In the genomic region with DNA sequence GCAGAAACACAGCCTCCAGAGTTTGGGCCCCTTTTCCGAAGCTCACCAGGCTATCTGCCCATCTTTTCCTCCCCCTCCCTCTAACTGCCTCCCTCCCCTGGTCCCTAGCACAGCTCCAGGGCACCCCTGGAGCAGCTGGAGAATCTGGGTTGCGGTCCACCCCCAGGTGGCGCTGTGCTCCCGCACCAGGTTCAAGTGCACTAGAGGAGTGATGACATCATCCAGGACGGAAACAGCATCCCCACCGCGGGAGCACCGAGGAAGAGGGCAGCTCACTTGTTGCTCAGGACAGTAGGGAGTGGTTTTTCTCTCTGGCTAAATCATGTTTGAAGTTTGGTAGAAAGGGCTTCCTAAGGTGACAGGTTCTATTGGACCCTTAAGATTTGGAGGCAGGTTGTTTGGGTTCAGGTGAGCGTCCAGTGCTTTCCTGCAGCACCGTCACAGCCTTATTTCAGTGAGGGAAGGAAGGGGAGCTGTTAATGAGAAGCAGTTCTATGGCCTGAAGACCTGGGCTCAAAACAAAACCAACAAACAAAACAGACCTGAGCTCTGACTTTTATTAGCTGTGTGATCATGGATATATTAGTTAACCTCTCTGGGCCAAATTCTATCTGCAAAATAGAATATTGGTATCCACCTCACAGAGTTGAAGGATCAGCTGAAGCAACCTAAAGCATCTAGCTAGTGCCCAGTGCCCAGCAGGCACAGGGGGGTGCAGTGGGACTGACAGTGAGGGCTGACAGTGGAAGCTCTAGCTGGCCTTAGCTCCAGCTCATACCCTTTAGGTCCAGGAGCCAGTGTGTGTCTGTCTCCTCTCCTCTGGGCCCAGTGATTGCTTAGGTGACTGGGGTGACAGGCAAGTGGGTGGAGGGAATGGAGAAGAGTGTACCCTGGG, we compare ENCODE assay signal across 8 cellular contexts. TPM values are rescaled to one million over a fixed set of nuclear protein-coding genes. Genes with fewer than 3 reads are reported as not detected.
DNase-seq lines count a peak whose midpoint lies in the region; ATAC-seq and TF ChIP-seq lines count a peak whose summit lies in the region.

No MANE protein-coding gene starts in this region.

- DNase-seq in ELF-1 (ENCODE audit: low read depth, low spot score) (peak; percentile 92), HEK293T (ENCODE audit: extremely low spot score) (peak; percentile 96), NCI-H1417 treated with DMSO at 0.1 percent for 48 hours (lab: John Stamatoyannopoulos, UW) (peak; percentile 39), SW480 (ENCODE audit: low spot score) (peak; percentile 86), cardiac septum (ENCODE audit: low spot score) (peak; percentile 94), progenitor cell of endocrine pancreas (ENCODE audit: low spot score, unreplicated experiment) (peak; percentile 89), upper lobe of right lung (peak; percentile 92)
- peak; percentile 85 for DNase-seq in activated naive CD8-positive, alpha-beta T cell treated with anti-CD3 and anti-CD28 coated beads for 36 hours

- peak overlapping the region; percentile 43 for H3K4me3 Mint-ChIP-seq in activated naive CD8-positive, alpha-beta T cell treated with anti-CD3 and anti-CD28 coated beads for 36 hours
- peak overlapping the region; percentile 31 for H3K4me3 Mint-ChIP-seq in progenitor cell of endocrine pancreas (ENCODE audit: low read depth)

- H3K27ac ChIP-seq in upper lobe of right lung: peak overlapping the region; percentile 30

- CTCF ChIA-PET in HEK293T (lab: Yijun Ruan, JAX): interaction anchor here (0.6 to 4.8 kb wide), 23 partner anchors 8 to 365 kb away, joined by 3 to 76 read pairs (median 5); partner anchors contain the start of gene LMOD1

- intact Hi-C loops in cardiac septum (cut with DNase I) (loop anchor here (1.0 to 10.0 kb wide), 3 partner anchors 71 to 239 kb away; partner anchors contain the start of gene IPO9), upper lobe of right lung (cut with DNase I) (loop anchor here (5.0 kb wide), 1 partner anchor 76 kb away; no protein-coding TSS in a partner anchor)

- no peaks in the 10 kb centered on the region for H3K27me3 ChIP-seq in upper lobe of right lung

- H3K9me3 ChIP-seq in upper lobe of right lung: no peaks in the 10 kb centered on the region

- H3K36me3 Mint-ChIP-seq in activated naive CD8-positive, alpha-beta T cell treated with anti-CD3 and anti-CD28 coated beads for 36 hours: no peaks in the 10 kb centered on the region
- H3K36me3 Mint-ChIP-seq in progenitor cell of endocrine pancreas (ENCODE audit: insufficient read depth): no peaks in the 10 kb centered on the region

- H3K27ac Mint-ChIP-seq in activated naive CD8-positive, alpha-beta T cell treated with anti-CD3 and anti-CD28 coated beads for 36 hours: no peak overlapping the region
- H3K27ac Mint-ChIP-seq in progenitor cell of endocrine pancreas: no peak overlapping the region

- TF ChIP-seq CTCF in progenitor cell of endocrine pancreas (IDR thresholded peaks at IDR 0.05; ENCODE audit: unreplicated experiment) (peak; percentile 97), upper lobe of right lung (IDR thresholded peaks at IDR 0.05) (peak; percentile 91)

- H3K27me3 Mint-ChIP-seq in activated naive CD8-positive, alpha-beta T cell treated with anti-CD3 and anti-CD28 coated beads for 36 hours: peaks cover 18% of the 10 kb centered on the region
- H3K27me3 Mint-ChIP-seq in progenitor cell of endocrine pancreas: peaks cover 20% of the 10 kb centered on the region

- ATAC-seq in upper lobe of right lung: peak; percentile 93

- H3K4me3 ChIP-seq in upper lobe of right lung: no peak overlapping the region

- no peaks in the 10 kb centered on the region for H3K4me1 ChIP-seq in upper lobe of right lung

- H3K4me1 Mint-ChIP-seq in activated naive CD8-positive, alpha-beta T cell treated with anti-CD3 and anti-CD28 coated beads for 36 hours: peaks cover 5% of the 10 kb centered on the region
- peaks cover 3% of the 10 kb centered on the region for H3K4me1 Mint-ChIP-seq in progenitor cell of endocrine pancreas (ENCODE audit: low read depth)

- H3K36me3 ChIP-seq in upper lobe of right lung: no peaks in the 10 kb centered on the region

- H3K9me3 Mint-ChIP-seq in activated naive CD8-positive, alpha-beta T cell treated with anti-CD3 and anti-CD28 coated beads for 36 hours: no peaks in the 10 kb centered on the region
- H3K9me3 Mint-ChIP-seq in progenitor cell of endocrine pancreas (ENCODE audit: low read depth): no peaks in the 10 kb centered on the region

- POLR2A ChIA-PET in HEK293T (lab: Yijun Ruan, JAX): interaction anchor here (0.8 to 1.8 kb wide), 4 partner anchors 16 to 86 kb away, joined by 3 to 9 read pairs (median 4); partner anchors contain the start of genes LMOD1 and RNPEP

TF ChIP-seq in HEK293T, 16 proteins besides CTCF, POLR2A, EP300 and RAD21:
- no peak for TF ChIP-seq NFRKB (IDR thresholded peaks at IDR 0.05)
- no peak for TF ChIP-seq L3MBTL2 (conservative IDR thresholded peaks at IDR 0.05)
- no peak for TF ChIP-seq LEF1 (IDR thresholded peaks at IDR 0.05; ENCODE audit: borderline replicate concordance)
- TF ChIP-seq ARNT (IDR thresholded peaks at IDR 0.05): no peak
- TF ChIP-seq FOXA1 (IDR thresholded peaks at IDR 0.05): no peak
- TF ChIP-seq FOXM1 (IDR thresholded peaks at IDR 0.05; ENCODE audit: borderline replicate concordance): no peak
- TF ChIP-seq PKNOX1 (IDR thresholded peaks at IDR 0.05): no peak
- TF ChIP-seq HDGF (IDR thresholded peaks at IDR 0.05; ENCODE audit: borderline replicate concordance): no peak
- TF ChIP-seq SUZ12 (IDR thresholded peaks at IDR 0.05): no peak
- TF ChIP-seq CTBP1 (IDR thresholded peaks at IDR 0.05; ENCODE audit: borderline replicate concordance): no peak
- TF ChIP-seq SP1 (IDR thresholded peaks at IDR 0.05): no peak
- TF ChIP-seq FOXK2 (IDR thresholded peaks at IDR 0.05): no peak
- no peak for TF ChIP-seq ZNF384 (IDR thresholded peaks at IDR 0.05)
- no peak for TF ChIP-seq TARDBP (IDR thresholded peaks at IDR 0.05)
- no peak for TF ChIP-seq ELF4 (IDR thresholded peaks at IDR 0.05)
- no peak for TF ChIP-seq BHLHE40 (IDR thresholded peaks at IDR 0.05; ENCODE audit: borderline replicate concordance)

RNA-seq across cellular contexts. Expression of gene SHISA4, which starts 7.5 kb away (rescaled TPM):
- total RNA-seq in activated naive CD8-positive, alpha-beta T cell treated with anti-CD3 and anti-CD28 coated beads for 36 hours: not detected
- total RNA-seq in cardiac septum (123 TPM), progenitor cell of endocrine pancreas (6.6 and 7.4 TPM in 2 replicates), upper lobe of right lung (8.6 TPM)

RNA-seq across cellular contexts. Expression of gene LMOD1, which starts 50.2 kb away (rescaled TPM):
- total RNA-seq in activated naive CD8-positive, alpha-beta T cell treated with anti-CD3 and anti-CD28 coated beads for 36 hours: not detected
- total RNA-seq in cardiac septum (9.6 TPM), progenitor cell of endocrine pancreas (0.41 and 0.62 TPM in 2 replicates), upper lobe of right lung (38.3 TPM)

RNA-seq across cellular contexts. Expression of gene TIMM17A, which starts 59.1 kb away (rescaled TPM):
- 100 to 1,000 TPM; 116 to 120 TPM for total RNA-seq in activated naive CD8-positive, alpha-beta T cell treated with anti-CD3 and anti-CD28 coated beads for 36 hours
- 79.1 TPM for total RNA-seq in cardiac septum
- total RNA-seq in progenitor cell of endocrine pancreas: 43.5 and 49.5 TPM in 2 replicates
- 33.9 TPM for total RNA-seq in upper lobe of right lung

Comparison
In these comparisons a context has a peak if more than half of its experiments do, and no peak if none do; other contexts are left out.
1. DNase-seq: peak in every context shown above with its lines; median percentile 96 in HEK293T; 94 in cardiac septum; 92 in ELF-1; 92 in upper lobe of right lung; 89 in progenitor cell of endocrine pancreas; 86 in SW480; 85 in activated naive CD8-positive, alpha-beta T cell treated with anti-CD3 and anti-CD28 coated beads for 36 hours; 39 in NCI-H1417 treated with DMSO at 0.1 percent for 48 hours.
2. RNA of gene SHISA4, which starts 7.5 kb away (total RNA-seq): 123 TPM in cardiac septum (single experiment); 8.6 TPM in upper lobe of right lung (single experiment), 6.6 to 7.4 TPM in progenitor cell of endocrine pancreas and not detected in activated naive CD8-positive, alpha-beta T cell treated with anti-CD3 and anti-CD28 coated beads for 36 hours; every median in the first group is over 10 times any median in the second.